In genomic region chr2:200811336-200812121, GRCh38 we compare ENCODE assay signal across 8 cellular contexts. TPM values are rescaled to one million over a fixed set of nuclear protein-coding genes. Genes with fewer than 3 reads are reported as not detected.
A peak's percentile ranks its signal among the peaks of the same experiment; 100 is the strongest.
DNase-seq lines count a peak whose midpoint lies in the region; ATAC-seq and TF ChIP-seq lines count a peak whose summit lies in the region.

Gene BZW1, plus strand, starts transcription at chr2:200811910. Its CDS starts 1,308 bp downstream, at chr2:200813218.

- no peaks in the 10 kb centered on the region for H3K27me3 ChIP-seq in RWPE2 (ENCODE audit: insufficient read depth, poor library complexity, severe bottlenecking)

- H3K27ac ChIP-seq in RWPE2 (ENCODE audit: poor library complexity, severe bottlenecking), result peak within 1 kb of the TSS; percentile 89

- H3K27me3 Mint-ChIP-seq in activated T-helper 2 cell treated with anti-CD3 and anti-CD28 coated beads, Interferon-gamma antibody, Interleukin-2, Interleukin-4, amounts not matched to agents 10 μg/mL and 5 μg/mL and 100 μg/mL, durations not matched to agents 14 hours and 24 hours and 36 hours (ENCODE audit: low read depth), result no peaks in the 10 kb centered on the region
- H3K27me3 Mint-ChIP-seq in natural killer cell (ENCODE audit: low read depth in 2 of 2), result no peaks in the 10 kb centered on the region

- H3K4me1 Mint-ChIP-seq in activated T-helper 2 cell treated with anti-CD3 and anti-CD28 coated beads, Interferon-gamma antibody, Interleukin-2, Interleukin-4, amounts not matched to agents 10 μg/mL and 5 μg/mL and 100 μg/mL, durations not matched to agents 14 hours and 24 hours and 36 hours (ENCODE audit: low read depth), result peaks cover 40% of the 10 kb centered on the region
- H3K4me1 Mint-ChIP-seq in natural killer cell, result peaks cover 53 to 56% of the 10 kb centered on the region in 2 donors

- peaks cover 40% of the 10 kb centered on the region for H3K36me3 ChIP-seq in RWPE2 (ENCODE audit: low read depth)

- intact Hi-C loops in activated T-helper 2 cell treated with anti-CD3 and anti-CD28 coated beads, Interferon-gamma antibody, Interleukin-2, Interleukin-4, amounts not matched to agents 10 μg/mL and 5 μg/mL and 100 μg/mL, durations not matched to agents 14 hours and 24 hours and 36 hours (cut with micrococcal nuclease), result loop anchor here (1.0 to 5.0 kb wide), 8 partner anchors 25 to 854 kb away; partner anchors contain the start of genes CFLAR, HYCC2, MAIP1 and NIF3L1
- intact Hi-C loops in natural killer cell (cut with micrococcal nuclease), result loop anchor here (1.0 to 5.0 kb wide), 6 partner anchors 53 to 451 kb away; partner anchors contain the start of genes CASP10, CASP8, CFLAR and CLK1

- peak; percentile 97 for DNase-seq in EH (ENCODE audit: low read depth)
- DNase-seq in H4 (ENCODE audit: low spot score), result peak; percentile 92
- peak; percentile 95 for DNase-seq in LoVo (ENCODE audit: low spot score)
- peak; percentile 94 for DNase-seq in RWPE2 (ENCODE audit: low spot score)
- DNase-seq in activated T-helper 2 cell treated with anti-CD3 and anti-CD28 coated beads, Interferon-gamma antibody, Interleukin-2, Interleukin-4, amounts not matched to agents 10 μg/mL and 5 μg/mL and 100 μg/mL, durations not matched to agents 14 hours and 24 hours and 36 hours (ENCODE audit: low spot score), result peak; percentile 94
- peak; percentile 95 for DNase-seq in fibroblast of mammary gland (ENCODE audit: low read depth)
- peak; percentile 93 for DNase-seq in natural killer cell
- peak; percentile 95 for DNase-seq in stimulated activated naive CD4-positive, alpha-beta T cell treated with Interleukin-2 at 50 U/mL for 16 hours (lab: John Stamatoyannopoulos, UW)

- peaks cover 18% of the 10 kb centered on the region for H3K4me1 ChIP-seq in RWPE2 (ENCODE audit: insufficient read depth, poor library complexity, severe bottlenecking)

- ATAC-seq in RWPE2 (ENCODE audit: low read depth) (peak; percentile 76), natural killer cell (peak; percentile 78 to 92 (median 78))

- no peaks in the 10 kb centered on the region for H3K9me3 Mint-ChIP-seq in activated T-helper 2 cell treated with anti-CD3 and anti-CD28 coated beads, Interferon-gamma antibody, Interleukin-2, Interleukin-4, amounts not matched to agents 10 μg/mL and 5 μg/mL and 100 μg/mL, durations not matched to agents 14 hours and 24 hours and 36 hours
- no peaks in the 10 kb centered on the region for H3K9me3 Mint-ChIP-seq in natural killer cell

- H3K27ac Mint-ChIP-seq in activated T-helper 2 cell treated with anti-CD3 and anti-CD28 coated beads, Interferon-gamma antibody, Interleukin-2, Interleukin-4, amounts not matched to agents 10 μg/mL and 5 μg/mL and 100 μg/mL, durations not matched to agents 14 hours and 24 hours and 36 hours, result peak within 1 kb of the TSS; percentile 96
- peak within 1 kb of the TSS; percentile 93 to 98 for H3K27ac Mint-ChIP-seq in natural killer cell

- no peaks in the 10 kb centered on the region for H3K9me3 ChIP-seq in RWPE2 (ENCODE audit: severe bottlenecking)

- peaks cover 45% of the 10 kb centered on the region for H3K36me3 Mint-ChIP-seq in activated T-helper 2 cell treated with anti-CD3 and anti-CD28 coated beads, Interferon-gamma antibody, Interleukin-2, Interleukin-4, amounts not matched to agents 10 μg/mL and 5 μg/mL and 100 μg/mL, durations not matched to agents 14 hours and 24 hours and 36 hours (ENCODE audit: low read depth)
- peaks cover 22% of the 10 kb centered on the region for H3K36me3 Mint-ChIP-seq in natural killer cell

- TF ChIP-seq CTCF in RWPE2 (IDR thresholded peaks at IDR 0.05; ENCODE audit: poor library complexity, severe bottlenecking) (no peak), fibroblast of mammary gland (conservative IDR thresholded peaks at IDR 0.05; ENCODE audit: control insufficient read depth, insufficient read depth, low read depth, low read length) (no peak), natural killer cell (IDR thresholded peaks at IDR 0.05) (no peak)

- H3K4me3 ChIP-seq in RWPE2 (ENCODE audit: severe bottlenecking) (peak within 1 kb of the TSS; percentile 87), fibroblast of mammary gland (ENCODE audit: control insufficient read depth, low read depth, low read length) (peak within 1 kb of the TSS; percentile 80)

- H3K4me3 Mint-ChIP-seq in activated T-helper 2 cell treated with anti-CD3 and anti-CD28 coated beads, Interferon-gamma antibody, Interleukin-2, Interleukin-4, amounts not matched to agents 10 μg/mL and 5 μg/mL and 100 μg/mL, durations not matched to agents 14 hours and 24 hours and 36 hours (ENCODE audit: low read depth), result peak within 1 kb of the TSS; percentile 97
- H3K4me3 Mint-ChIP-seq in natural killer cell, result peak within 1 kb of the TSS; percentile 95

RNA-seq across cellular contexts. Expression of gene BZW1, which starts in this region (rescaled TPM):
- total RNA-seq in H4 (2014; rRNA removed; shearing (Covaris generic)), result 327 and 428 TPM in 2 replicates
- 548 and 571 TPM in 2 replicates for total RNA-seq in activated T-helper 2 cell treated with anti-CD3 and anti-CD28 coated beads, Interferon-gamma antibody, Interleukin-2, Interleukin-4, amounts not matched to agents 10 μg/mL and 5 μg/mL and 100 μg/mL, durations not matched to agents 14 hours and 24 hours and 36 hours
- total RNA-seq in natural killer cell, result 100 to 1,000 TPM; 393 to 417 (median 411) TPM

Comparison
In these comparisons a context has a peak if more than half of its experiments do, and no peak if none do; other contexts are left out.
1. Peak in every context shown above with its lines: DNase-seq, ATAC-seq, H3K4me3 ChIP-seq and H3K27ac ChIP-seq.